Comparison of ENCODE assay signal across 12 cellular contexts in genomic region chr12:52581481-52581880, GRCh38. TPM values are rescaled to one million over a fixed set of nuclear protein-coding genes. Genes with fewer than 3 reads are reported as not detected.
DNase-seq lines count a peak whose midpoint lies in the region; ATAC-seq and FAIRE-seq lines count a peak whose summit lies in the region.
"Had no signal": no experiment of that assay in that cellular context is flagged by ENCODE, and none has a peak within 500 bp of the region (broad histone marks: within the 10 kb centered on the region; RNA-seq: fewer than 3 reads in every experiment).

No MANE protein-coding gene starts in this region.

- no peaks in the 10 kb centered on the region for H3K27me3 ChIP-seq in small intestine (ENCODE audit: control insufficient read depth in 2 of 2, insufficient read depth in 2 of 2, low read length in 2 of 2)

- H3K9me3 ChIP-seq in small intestine (ENCODE audit: control insufficient read depth, low read depth) = no peaks in the 10 kb centered on the region

- H3K27ac ChIP-seq in epithelial cell of prostate (peak overlapping the region; percentile 76), small intestine (ENCODE audit: low read depth in 1 of 2, low read length in 1 of 2) (no peak overlapping the region)

- peaks cover 19% of the 10 kb centered on the region for H3K4me1 Mint-ChIP-seq in activated naive CD8-positive, alpha-beta T cell treated with anti-CD3 and anti-CD28 coated beads for 36 hours

- no peaks in the 10 kb centered on the region for H3K27me3 Mint-ChIP-seq in activated naive CD8-positive, alpha-beta T cell treated with anti-CD3 and anti-CD28 coated beads for 36 hours

- H3K4me3 ChIP-seq in small intestine (ENCODE audit: low read depth in 1 of 2, low read length in 2 of 2) = no peak overlapping the region

- no peak overlapping the region for H3K4me3 Mint-ChIP-seq in activated naive CD8-positive, alpha-beta T cell treated with anti-CD3 and anti-CD28 coated beads for 36 hours
- H3K4me3 Mint-ChIP-seq: immature natural killer cell; naive thymus-derived CD8-positive, alpha-beta T cell; T-helper 17 cell had no signal

- DNase-seq in GM04504 (ENCODE audit: low read depth) = peak; percentile 6
- DNase-seq in NCI-H345 (lab: John Stamatoyannopoulos, UW) = peak; percentile 35
- DNase-seq in epithelial cell of prostate (ENCODE audit: low read depth, low spot score) = peak; percentile 66
- peak; percentile 21 for DNase-seq in small intestine
- DNase-seq in frontal cortex (ENCODE audit: low spot score in 2 of 2) = no peak
- no peak for DNase-seq in activated naive CD8-positive, alpha-beta T cell treated with anti-CD3 and anti-CD28 coated beads for 36 hours
- DNase-seq: amygdala; immature natural killer cell; naive thymus-derived CD8-positive, alpha-beta T cell; stimulated activated CD8-positive, alpha-beta memory T cell treated with anti-CD3 and anti-CD28 coated beads, Interleukin-4, amount 100 ng/mL, for 48 hours; T-helper 17 cell had no signal

- no peak for ATAC-seq in GM18858 (IDR thresholded peaks at IDR 0.05; ENCODE audit: unreplicated experiment)
- ATAC-seq: naive thymus-derived CD8-positive, alpha-beta T cell; T-helper 17 cell had no signal

- no peaks in the 10 kb centered on the region for H3K36me3 ChIP-seq in small intestine (ENCODE audit: control insufficient read depth in 2 of 2, insufficient read depth in 2 of 2, low read length in 2 of 2)

- H3K27ac Mint-ChIP-seq in activated naive CD8-positive, alpha-beta T cell treated with anti-CD3 and anti-CD28 coated beads for 36 hours = no peak overlapping the region
- H3K27ac Mint-ChIP-seq: T-helper 17 cell had no signal

- FAIRE-seq in small intestine (lab: Jason Lieb, UNC) = no peak
- FAIRE-seq in frontal cortex (lab: Jason Lieb, UNC) = no peak

- no peaks in the 10 kb centered on the region for H3K4me1 ChIP-seq in small intestine (ENCODE audit: control insufficient read depth in 2 of 2, insufficient read depth in 1 of 2, low read depth in 1 of 2, low read length in 1 of 2)

- no peaks in the 10 kb centered on the region for H3K9me3 Mint-ChIP-seq in activated naive CD8-positive, alpha-beta T cell treated with anti-CD3 and anti-CD28 coated beads for 36 hours
- H3K9me3 Mint-ChIP-seq: immature natural killer cell; naive thymus-derived CD8-positive, alpha-beta T cell had no signal

- WGBS in small intestine, 3 donors = 9 to 51% (median 36%) methylated on average over 6 of the region's 6 CpGs

- no peaks in the 10 kb centered on the region for H3K36me3 Mint-ChIP-seq in activated naive CD8-positive, alpha-beta T cell treated with anti-CD3 and anti-CD28 coated beads for 36 hours
- H3K36me3 Mint-ChIP-seq: naive thymus-derived CD8-positive, alpha-beta T cell had no signal

RNA-seq across cellular contexts. Expression of gene KRT74, which starts 7.8 kb away (rescaled TPM):
- under 1 TPM in 1 of 3 donors, not detected in 2; 0.27 TPM for polyA plus RNA-seq in small intestine
- total RNA-seq in frontal cortex = not detected
- not detected for total RNA-seq in activated naive CD8-positive, alpha-beta T cell treated with anti-CD3 and anti-CD28 coated beads for 36 hours
- total RNA-seq: T-helper 17 cell had no signal
- polyA plus RNA-seq: immature natural killer cell; naive thymus-derived CD8-positive, alpha-beta T cell had no signal

RNA-seq across cellular contexts. Expression of gene KRT72, which starts 19.8 kb away (rescaled TPM):
- polyA plus RNA-seq in small intestine = 10 to 100 TPM in 1 of 3 donors, 1 to 10 TPM in 2; 3.2 to 24.6 (median 9.8) TPM
- not detected for total RNA-seq in frontal cortex
- under 1 TPM in 1 of 2 experiments, not detected in 1; 0.12 TPM for total RNA-seq in activated naive CD8-positive, alpha-beta T cell treated with anti-CD3 and anti-CD28 coated beads for 36 hours

RNA-seq across cellular contexts. Expression of gene KRT71, which starts 28.5 kb away (rescaled TPM):
- polyA plus RNA-seq in small intestine = not detected
- total RNA-seq in frontal cortex = not detected
- total RNA-seq in activated naive CD8-positive, alpha-beta T cell treated with anti-CD3 and anti-CD28 coated beads for 36 hours = not detected
- total RNA-seq: naive thymus-derived CD8-positive, alpha-beta T cell; T-helper 17 cell had no signal
- polyA plus RNA-seq: immature natural killer cell; naive thymus-derived CD8-positive, alpha-beta T cell had no signal

RNA-seq across cellular contexts. Expression of gene KRT73, which starts 36.9 kb away (rescaled TPM):
- polyA plus RNA-seq in small intestine = 1 to 10 TPM in 2 of 3 donors, under 1 TPM in 1; 0.84 to 2.2 (median 1.4) TPM
- not detected for total RNA-seq in frontal cortex
- under 1 TPM; 0.14 to 0.29 TPM for total RNA-seq in activated naive CD8-positive, alpha-beta T cell treated with anti-CD3 and anti-CD28 coated beads for 36 hours

Comparison
In these comparisons a context has a peak if more than half of its experiments do, and no peak if none do; other contexts are left out.
1. DNase-seq: peak in GM04504 (single experiment), NCI-H345 (single experiment), epithelial cell of prostate (single experiment) and small intestine (single experiment); none in frontal cortex (0 of 2) and activated naive CD8-positive, alpha-beta T cell treated with anti-CD3 and anti-CD28 coated beads for 36 hours (single experiment).